Comparison of ENCODE assay signal across 9 cellular contexts in the genomic region with DNA sequence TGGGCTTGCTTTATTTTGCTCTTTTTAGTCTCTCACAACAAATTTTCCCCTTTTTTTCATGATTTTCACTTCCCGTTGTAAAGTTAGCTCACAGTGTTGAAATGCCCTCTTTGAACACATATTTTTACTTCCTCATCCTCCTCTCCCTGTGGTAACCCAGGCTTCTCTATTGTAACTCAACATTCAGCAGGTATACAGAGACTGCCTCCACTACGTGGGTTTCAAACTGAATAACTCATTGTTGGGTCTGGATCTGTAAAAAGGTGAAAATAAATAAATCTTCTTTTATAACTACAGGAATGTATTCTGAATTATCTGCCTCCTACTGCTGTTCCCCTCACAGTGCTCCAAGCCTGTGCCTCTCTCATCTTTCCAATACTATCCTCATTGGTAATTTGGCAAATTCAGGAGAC.
DNase-seq lines count a peak whose midpoint lies in the region; ATAC-seq lines count a peak whose summit lies in the region.
"Had no signal": no experiment of that assay in that cellular context is flagged by ENCODE, and none has a peak within 500 bp of the region (broad histone marks: within the 10 kb centered on the region; RNA-seq: fewer than 3 reads in every experiment).

No MANE protein-coding gene starts in this region.

- ATAC-seq in stimulated activated naive B cell treated with anti-CD40 and anti-IgM and Interleukin-4, amounts not matched to agents 10 μg/mL and 1 μg/mL and 100 μg/mL, for 72 hours (replicated peaks): peak; percentile 83
- ATAC-seq in HG03469 (IDR thresholded peaks at IDR 0.05; ENCODE audit: unreplicated experiment): no peak
- no peak for ATAC-seq in GM21515 (IDR thresholded peaks at IDR 0.05; ENCODE audit: unreplicated experiment)

- intact Hi-C loops in activated CD4-positive, alpha-beta T cell treated with anti-CD3 and anti-CD28 coated beads, Interleukin-2, amount 10 ng/mL, durations not matched to agents 24 days and 14 days (cut with micrococcal nuclease): no loop called here
- intact Hi-C loops in dendritic cell treated with granulocyte-macrophage colony-stimulating factor and Interleukin-4, amounts not matched to agents 40 ng/mL and 50 ng/mL, for 4 days (cut with micrococcal nuclease): loop anchor here (2.0 to 5.0 kb wide), 3 partner anchors 16 to 135 kb away; no protein-coding TSS in a partner anchor

- DNase-seq in activated CD4-positive, alpha-beta T cell treated with anti-CD3 and anti-CD28 coated beads, Interleukin-2, amount 10 ng/mL, durations not matched to agents 24 days and 14 days: no peak
- no peak for DNase-seq in activated CD4-positive, alpha-beta T cell treated with anti-CD3 and anti-CD28 coated beads, Interleukin-2, amount 50 U/mL, for 4 hours
- peak; percentile 58 to 92 for DNase-seq in NOMO-1 (lab: John Stamatoyannopoulos, UW; ENCODE audit: unreplicated experiment in 2 of 2)
- no peak for DNase-seq in stimulated activated naive B cell treated with anti-CD40 and anti-IgM and Interleukin-4, amounts not matched to agents 10 μg/mL and 1 μg/mL and 100 μg/mL, for 72 hours
- no peak for DNase-seq in activated gamma-delta T cell (lab: John Stamatoyannopoulos, UW)
- DNase-seq: NCI-H1092 treated with DMSO at 0.1 percent for 48 hours had no signal

- H3K4me1 Mint-ChIP-seq in activated CD4-positive, alpha-beta T cell treated with anti-CD3 and anti-CD28 coated beads, Interleukin-2, amount 10 ng/mL, durations not matched to agents 24 days and 14 days: peaks cover 40% of the 10 kb centered on the region
- peaks cover 24% of the 10 kb centered on the region for H3K4me1 Mint-ChIP-seq in dendritic cell treated with granulocyte-macrophage colony-stimulating factor and Interleukin-4, amounts not matched to agents 40 ng/mL and 50 ng/mL, for 4 days (ENCODE audit: low read depth)
- H3K4me1 Mint-ChIP-seq in stimulated activated naive B cell treated with anti-CD40 and anti-IgM and Interleukin-4, amounts not matched to agents 10 μg/mL and 1 μg/mL and 100 μg/mL, for 72 hours: peaks cover 21 to 36% of the 10 kb centered on the region in 2 donors

- H3K4me3 Mint-ChIP-seq in activated CD4-positive, alpha-beta T cell treated with anti-CD3 and anti-CD28 coated beads, Interleukin-2, amount 10 ng/mL, durations not matched to agents 24 days and 14 days: peak overlapping the region; percentile 70
- H3K4me3 Mint-ChIP-seq in dendritic cell treated with granulocyte-macrophage colony-stimulating factor and Interleukin-4, amounts not matched to agents 40 ng/mL and 50 ng/mL, for 4 days: peak overlapping the region; percentile 63
- peak overlapping the region; percentile 54 to 55 for H3K4me3 Mint-ChIP-seq in stimulated activated naive B cell treated with anti-CD40 and anti-IgM and Interleukin-4, amounts not matched to agents 10 μg/mL and 1 μg/mL and 100 μg/mL, for 72 hours

- H3K9me3 Mint-ChIP-seq in activated CD4-positive, alpha-beta T cell treated with anti-CD3 and anti-CD28 coated beads, Interleukin-2, amount 10 ng/mL, durations not matched to agents 24 days and 14 days: no peaks in the 10 kb centered on the region
- H3K9me3 Mint-ChIP-seq in dendritic cell treated with granulocyte-macrophage colony-stimulating factor and Interleukin-4, amounts not matched to agents 40 ng/mL and 50 ng/mL, for 4 days: no peaks in the 10 kb centered on the region
- H3K9me3 Mint-ChIP-seq in stimulated activated naive B cell treated with anti-CD40 and anti-IgM and Interleukin-4, amounts not matched to agents 10 μg/mL and 1 μg/mL and 100 μg/mL, for 72 hours: no peaks in the 10 kb centered on the region

- no peaks in the 10 kb centered on the region for H3K27me3 Mint-ChIP-seq in activated CD4-positive, alpha-beta T cell treated with anti-CD3 and anti-CD28 coated beads, Interleukin-2, amount 10 ng/mL, durations not matched to agents 24 days and 14 days
- no peaks in the 10 kb centered on the region for H3K27me3 Mint-ChIP-seq in dendritic cell treated with granulocyte-macrophage colony-stimulating factor and Interleukin-4, amounts not matched to agents 40 ng/mL and 50 ng/mL, for 4 days
- no peaks in the 10 kb centered on the region for H3K27me3 Mint-ChIP-seq in stimulated activated naive B cell treated with anti-CD40 and anti-IgM and Interleukin-4, amounts not matched to agents 10 μg/mL and 1 μg/mL and 100 μg/mL, for 72 hours

- H3K27ac Mint-ChIP-seq in activated CD4-positive, alpha-beta T cell treated with anti-CD3 and anti-CD28 coated beads, Interleukin-2, amount 10 ng/mL, durations not matched to agents 24 days and 14 days: peak overlapping the region; percentile 8
- peak overlapping the region; percentile 97 for H3K27ac Mint-ChIP-seq in dendritic cell treated with granulocyte-macrophage colony-stimulating factor and Interleukin-4, amounts not matched to agents 40 ng/mL and 50 ng/mL, for 4 days
- H3K27ac Mint-ChIP-seq in stimulated activated naive B cell treated with anti-CD40 and anti-IgM and Interleukin-4, amounts not matched to agents 10 μg/mL and 1 μg/mL and 100 μg/mL, for 72 hours: no peak overlapping the region

- H3K36me3 Mint-ChIP-seq in activated CD4-positive, alpha-beta T cell treated with anti-CD3 and anti-CD28 coated beads, Interleukin-2, amount 10 ng/mL, durations not matched to agents 24 days and 14 days (ENCODE audit: low read depth): peaks cover 68% of the 10 kb centered on the region
- peaks cover 95% of the 10 kb centered on the region for H3K36me3 Mint-ChIP-seq in dendritic cell treated with granulocyte-macrophage colony-stimulating factor and Interleukin-4, amounts not matched to agents 40 ng/mL and 50 ng/mL, for 4 days (ENCODE audit: low read depth)
- H3K36me3 Mint-ChIP-seq in stimulated activated naive B cell treated with anti-CD40 and anti-IgM and Interleukin-4, amounts not matched to agents 10 μg/mL and 1 μg/mL and 100 μg/mL, for 72 hours: peaks cover 52 to 61% of the 10 kb centered on the region in 2 donors

Comparison
In these comparisons a context has a peak if more than half of its experiments do, and no peak if none do; other contexts are left out.
1. DNase-seq: peak in NOMO-1 (2 of 2); none in activated CD4-positive, alpha-beta T cell treated with anti-CD3 and anti-CD28 coated beads, Interleukin-2, amount 10 ng/mL, durations not matched to agents 24 days and 14 days (single experiment), activated CD4-positive, alpha-beta T cell treated with anti-CD3 and anti-CD28 coated beads, Interleukin-2, amount 50 U/mL, for 4 hours (0 of 2), stimulated activated naive B cell treated with anti-CD40 and anti-IgM and Interleukin-4, amounts not matched to agents 10 μg/mL and 1 μg/mL and 100 μg/mL, for 72 hours (single experiment) and activated gamma-delta T cell (single experiment).
2. ATAC-seq: peak in stimulated activated naive B cell treated with anti-CD40 and anti-IgM and Interleukin-4, amounts not matched to agents 10 μg/mL and 1 μg/mL and 100 μg/mL, for 72 hours (2 of 2); none in HG03469 (single experiment) and GM21515 (single experiment).
3. Peak in every context shown above with its lines, with median percentiles within 50 percentile points of each other: H3K4me3 Mint-ChIP-seq.